Comparison of ENCODE assay signal across 10 cellular contexts in genomic region chr3:50239649-50240048, GRCh38. TPM values are rescaled to one million over a fixed set of nuclear protein-coding genes. Genes with fewer than 3 reads are reported as not detected.
DNase-seq lines count a peak whose midpoint lies in the region; ATAC-seq and TF ChIP-seq lines count a peak whose summit lies in the region.
"Had no signal": no experiment of that assay in that cellular context is flagged by ENCODE, and none has a peak within 500 bp of the region (broad histone marks: within the 10 kb centered on the region; RNA-seq: fewer than 3 reads in every experiment).

No MANE protein-coding gene starts in this region.

- ATAC-seq in gastroesophageal sphincter = no peak
- ATAC-seq in stimulated activated effector memory CD8-positive, alpha-beta T cell treated with anti-CD3 and anti-CD28 coated beads, Interleukin-12 subunit alpha, Interleukin-12 subunit beta, amount 100 ng/mL, for 72 hours = no peak

- H3K36me3 ChIP-seq in gastroesophageal sphincter = peaks cover 0 to 11% of the 10 kb centered on the region in 2 donors

- POLR2A ChIA-PET in activated CD4-positive, alpha-beta memory T cell treated with anti-CD3 and anti-CD28 coated beads for 36 hours (lab: Charles Lee) = no interaction called here

- peaks cover 17% of the 10 kb centered on the region for H3K36me3 Mint-ChIP-seq in HFFc6 (ENCODE audit: low read depth)
- H3K36me3 Mint-ChIP-seq in activated CD4-positive, alpha-beta memory T cell treated with anti-CD3 and anti-CD28 coated beads for 36 hours = peaks cover 25% of the 10 kb centered on the region
- H3K36me3 Mint-ChIP-seq in stimulated activated effector memory CD8-positive, alpha-beta T cell treated with anti-CD3 and anti-CD28 coated beads, Interleukin-12 subunit alpha, Interleukin-12 subunit beta, amount 100 ng/mL, for 72 hours = peaks cover 81% of the 10 kb centered on the region

- no peak for TF ChIP-seq EP300 in gastroesophageal sphincter (IDR thresholded peaks at IDR 0.05)

- H3K27me3 Mint-ChIP-seq in HFFc6 (ENCODE audit: insufficient read depth) = peaks cover 4% of the 10 kb centered on the region; the same call in 1 of the 2 replicates
- no peaks in the 10 kb centered on the region for H3K27me3 Mint-ChIP-seq in activated CD4-positive, alpha-beta memory T cell treated with anti-CD3 and anti-CD28 coated beads for 36 hours

- peak overlapping the region; percentile 96 for H3K4me3 Mint-ChIP-seq in HFFc6
- H3K4me3 Mint-ChIP-seq in activated CD4-positive, alpha-beta memory T cell treated with anti-CD3 and anti-CD28 coated beads for 36 hours = peak overlapping the region; percentile 91
- H3K4me3 Mint-ChIP-seq in stimulated activated effector memory CD8-positive, alpha-beta T cell treated with anti-CD3 and anti-CD28 coated beads, Interleukin-12 subunit alpha, Interleukin-12 subunit beta, amount 100 ng/mL, for 72 hours = peak overlapping the region; percentile 99

- CTCF ChIA-PET in activated CD4-positive, alpha-beta memory T cell treated with anti-CD3 and anti-CD28 coated beads for 36 hours (lab: Charles Lee) = interaction anchor here (9.5 kb wide), 1 partner anchor 8 kb away, joined by 307 read pairs; the partner anchor contains the start of gene GNAI2

- peak overlapping the region in 3 of 4 donors; percentile 96 to 100 (median 98) for H3K27ac ChIP-seq in gastroesophageal sphincter

- intact Hi-C loops in activated CD4-positive, alpha-beta memory T cell treated with anti-CD3 and anti-CD28 coated beads for 36 hours (cut with micrococcal nuclease) = loop anchor here (5.0 kb wide), 1 partner anchor 363 kb away; no protein-coding TSS in a partner anchor

- peak overlapping the region; percentile 92 for H3K27ac Mint-ChIP-seq in HFFc6
- peak overlapping the region; percentile 96 for H3K27ac Mint-ChIP-seq in activated CD4-positive, alpha-beta memory T cell treated with anti-CD3 and anti-CD28 coated beads for 36 hours
- H3K27ac Mint-ChIP-seq in stimulated activated effector memory CD8-positive, alpha-beta T cell treated with anti-CD3 and anti-CD28 coated beads, Interleukin-12 subunit alpha, Interleukin-12 subunit beta, amount 100 ng/mL, for 72 hours = peak overlapping the region; percentile 94

- H3K9me3 Mint-ChIP-seq in HFFc6 = no peaks in the 10 kb centered on the region
- H3K9me3 Mint-ChIP-seq in activated CD4-positive, alpha-beta memory T cell treated with anti-CD3 and anti-CD28 coated beads for 36 hours = no peaks in the 10 kb centered on the region
- no peaks in the 10 kb centered on the region for H3K9me3 Mint-ChIP-seq in stimulated activated effector memory CD8-positive, alpha-beta T cell treated with anti-CD3 and anti-CD28 coated beads, Interleukin-12 subunit alpha, Interleukin-12 subunit beta, amount 100 ng/mL, for 72 hours

- H3K9me3 ChIP-seq in gastroesophageal sphincter = no peaks in the 10 kb centered on the region

- peaks cover 0 to 85% (median 71%) of the 10 kb centered on the region in 3 donors for H3K4me1 ChIP-seq in gastroesophageal sphincter

- TF ChIP-seq POLR2A in gastroesophageal sphincter (IDR thresholded peaks at IDR 0.05) = no peak

- DNase-seq in HFFc6 = no peak
- DNase-seq in activated CD4-positive, alpha-beta memory T cell treated with anti-CD3 and anti-CD28 coated beads for 36 hours = no peak
- no peak for DNase-seq in stimulated activated effector memory CD8-positive, alpha-beta T cell treated with anti-CD3 and anti-CD28 coated beads, Interleukin-12 subunit alpha, Interleukin-12 subunit beta, amount 100 ng/mL, for 72 hours (ENCODE audit: low spot score in 2 of 2)
- DNase-seq in NCI-H774 (lab: John Stamatoyannopoulos, UW) = no peak
- DNase-seq in T-helper 9 cell = no peak
- no peak for DNase-seq in COLO668 (lab: John Stamatoyannopoulos, UW; ENCODE audit: unreplicated experiment)
- DNase-seq: NCI-H2029 treated with DMSO at 0.1 percent for 48 hours, small intestine had no signal

- TF ChIP-seq CTCF in HFFc6 (IDR thresholded peaks at IDR 0.05) (no peak), gastroesophageal sphincter (IDR thresholded peaks at IDR 0.05) (no peak)

- H3K4me1 Mint-ChIP-seq in HFFc6 (ENCODE audit: low read depth) = peaks cover 59% of the 10 kb centered on the region
- peaks cover 64% of the 10 kb centered on the region for H3K4me1 Mint-ChIP-seq in activated CD4-positive, alpha-beta memory T cell treated with anti-CD3 and anti-CD28 coated beads for 36 hours (ENCODE audit: low read depth)
- H3K4me1 Mint-ChIP-seq in stimulated activated effector memory CD8-positive, alpha-beta T cell treated with anti-CD3 and anti-CD28 coated beads, Interleukin-12 subunit alpha, Interleukin-12 subunit beta, amount 100 ng/mL, for 72 hours = peaks cover 81% of the 10 kb centered on the region

- H3K27me3 ChIP-seq in gastroesophageal sphincter = no peaks in the 10 kb centered on the region

- 75% methylated on average over 2 of the region's 4 CpGs; no CpG with 5 or more reads in 1 of the 2 donors for WGBS in gastroesophageal sphincter (ENCODE audit: low coverage in 1 of 2), 2 donors

- H3K4me3 ChIP-seq in gastroesophageal sphincter = peak overlapping the region in 1 of 2 donors; percentile 94

RNA-seq across cellular contexts. Expression of gene GNAI2, which starts 3.6 kb away (rescaled TPM):
- 100 to 1,000 TPM; 532 to 617 (median 582) TPM for total RNA-seq in HFFc6 (2021; fragmentation: NEBNext Ultra II Directional; extraction: Animal tissue kit (Norgen Biotek cat#: 25700))
- total RNA-seq in activated CD4-positive, alpha-beta memory T cell treated with anti-CD3 and anti-CD28 coated beads for 36 hours = 100 to 1,000 TPM; 346 to 349 TPM
- 100 to 1,000 TPM; 172 to 262 (median 222) TPM for total RNA-seq in gastroesophageal sphincter

RNA-seq across cellular contexts. Expression of gene SEMA3B, which starts 29.3 kb away (rescaled TPM):
- 10 to 100 TPM; 14.5 to 26.6 (median 24.7) TPM for total RNA-seq in HFFc6 (2021; fragmentation: NEBNext Ultra II Directional; extraction: Animal tissue kit (Norgen Biotek cat#: 25700))
- under 1 TPM; 0.86 to 0.97 TPM for total RNA-seq in activated CD4-positive, alpha-beta memory T cell treated with anti-CD3 and anti-CD28 coated beads for 36 hours
- total RNA-seq in gastroesophageal sphincter = 10 to 100 TPM; 29.1 to 54.9 (median 44.2) TPM

RNA-seq across cellular contexts. Expression of gene SLC38A3, which starts 34.6 kb away (rescaled TPM):
- total RNA-seq in HFFc6 (2021; fragmentation: NEBNext Ultra II Directional; extraction: Animal tissue kit (Norgen Biotek cat#: 25700)) = under 1 TPM in 2 of 6 experiments, not detected in 4; 0.16 to 0.24 TPM
- not detected for total RNA-seq in activated CD4-positive, alpha-beta memory T cell treated with anti-CD3 and anti-CD28 coated beads for 36 hours
- total RNA-seq in gastroesophageal sphincter = under 1 TPM in 2 of 4 donors, not detected in 2; 0.35 TPM

RNA-seq across cellular contexts. Expression of gene LSMEM2, which starts 39.2 kb away (rescaled TPM):
- under 1 TPM in 2 of 6 experiments, not detected in 4; 0.11 to 0.13 TPM for total RNA-seq in HFFc6 (2021; fragmentation: NEBNext Ultra II Directional; extraction: Animal tissue kit (Norgen Biotek cat#: 25700))
- not detected for total RNA-seq in activated CD4-positive, alpha-beta memory T cell treated with anti-CD3 and anti-CD28 coated beads for 36 hours
- total RNA-seq in gastroesophageal sphincter = not detected

RNA-seq across cellular contexts. Expression of gene GNAT1, which starts 48.2 kb away (rescaled TPM):
- total RNA-seq in HFFc6 (2021; fragmentation: NEBNext Ultra II Directional; extraction: Animal tissue kit (Norgen Biotek cat#: 25700)) = not detected
- not detected for total RNA-seq in activated CD4-positive, alpha-beta memory T cell treated with anti-CD3 and anti-CD28 coated beads for 36 hours
- not detected for total RNA-seq in gastroesophageal sphincter
- total RNA-seq: urinary bladder had no signal

Comparison
In these comparisons a context has a peak if more than half of its experiments do, and no peak if none do; other contexts are left out.
1. RNA of gene SEMA3B, which starts 29.3 kb away (total RNA-seq): 29.1 to 54.9 TPM in gastroesophageal sphincter and 14.5 to 26.6 TPM in HFFc6; 0.86 to 0.97 TPM in activated CD4-positive, alpha-beta memory T cell treated with anti-CD3 and anti-CD28 coated beads for 36 hours; every median in the first group is over 4 times any median in the second.
2. Peak in every context shown above with its lines, with median percentiles within 50 percentile points of each other: H3K27ac Mint-ChIP-seq and H3K4me3 Mint-ChIP-seq.